ENCODE assay signal across 18 cellular contexts in genomic region chr2:43412121-43412753, GRCh38.
A peak's percentile ranks its signal among the peaks of the same experiment; 100 is the strongest.
DNase-seq lines count a peak whose midpoint lies in the region; ATAC-seq and TF ChIP-seq lines count a peak whose summit lies in the region.
"Had no signal": no experiment of that assay in that cellular context is flagged by ENCODE, and none has a peak within 500 bp of the region (broad histone marks: within the 10 kb centered on the region; RNA-seq: fewer than 3 reads in every experiment).

No MANE protein-coding gene starts in this region.

- TF ChIP-seq EP300 in gastroesophageal sphincter (IDR thresholded peaks at IDR 0.05): no peak

- no peaks in the 10 kb centered on the region for H3K27me3 ChIP-seq in breast epithelium
- H3K27me3 ChIP-seq in aorta (ENCODE audit: control insufficient read depth in 1 of 2, insufficient read depth in 2 of 2, low read length in 1 of 2): no peaks in the 10 kb centered on the region
- H3K27me3 ChIP-seq in gastroesophageal sphincter: no peaks in the 10 kb centered on the region
- H3K27me3 ChIP-seq: MG63, transverse colon had no signal

- TF ChIP-seq CTCF in MCF 10A (IDR thresholded peaks at IDR 0.05; ENCODE audit: unreplicated experiment): no peak
- TF ChIP-seq CTCF in breast epithelium (IDR thresholded peaks at IDR 0.05): no peak
- TF ChIP-seq CTCF in chondrocyte (IDR thresholded peaks at IDR 0.05): no peak
- TF ChIP-seq CTCF in gastroesophageal sphincter (IDR thresholded peaks at IDR 0.05): no peak

- TF ChIP-seq POLR2A in breast epithelium (IDR thresholded peaks at IDR 0.05) (no peak), gastroesophageal sphincter (IDR thresholded peaks at IDR 0.05) (no peak)

- H3K4me3 Mint-ChIP-seq in MCF 10A (ENCODE audit: unreplicated experiment) (no peak overlapping the region), chondrocyte (ENCODE audit: unreplicated experiment) (no peak overlapping the region), T-cell (no peak overlapping the region)
- H3K4me3 Mint-ChIP-seq: activated CD8-positive, alpha-beta T cell treated with anti-CD3 and anti-CD28 coated beads for 36 hours; CD8-positive, alpha-beta T cell; immature natural killer cell had no signal

- WGBS in aorta, 2 donors: 2 to 4% methylated on average over 3 of the region's 3 CpGs
- 9 to 18% methylated on average over 3 of the region's 3 CpGs for WGBS in gastroesophageal sphincter (ENCODE audit: low coverage in 1 of 2), 2 donors

- no peak overlapping the region for H3K27ac Mint-ChIP-seq in MCF 10A (ENCODE audit: low read depth, unreplicated experiment)
- H3K27ac Mint-ChIP-seq in chondrocyte (ENCODE audit: unreplicated experiment): peak overlapping the region; percentile 17
- H3K27ac Mint-ChIP-seq in T-cell: no peak overlapping the region
- H3K27ac Mint-ChIP-seq: activated CD8-positive, alpha-beta T cell treated with anti-CD3 and anti-CD28 coated beads for 36 hours; activated T-helper 2 cell treated with anti-CD3 and anti-CD28 coated beads, Interferon-gamma antibody, Interleukin-2, Interleukin-4, amounts not matched to agents 10 μg/mL and 5 μg/mL and 100 μg/mL, durations not matched to agents 14 hours and 24 hours and 36 hours; CD8-positive, alpha-beta T cell had no signal

- H3K36me3 ChIP-seq in breast epithelium (no peaks in the 10 kb centered on the region), aorta (ENCODE audit: control insufficient read depth in 1 of 2, insufficient read depth in 2 of 2, low read length in 1 of 2) (no peaks in the 10 kb centered on the region), gastroesophageal sphincter (no peaks in the 10 kb centered on the region)
- H3K36me3 ChIP-seq: transverse colon had no signal

- H3K9me3 ChIP-seq in breast epithelium (no peaks in the 10 kb centered on the region), aorta (ENCODE audit: control insufficient read depth, low read length) (no peaks in the 10 kb centered on the region), gastroesophageal sphincter (no peaks in the 10 kb centered on the region)
- H3K9me3 ChIP-seq: MG63, transverse colon had no signal

- H3K4me3 ChIP-seq in breast epithelium (no peak overlapping the region), aorta (ENCODE audit: low read length in 2 of 2) (no peak overlapping the region), gastroesophageal sphincter (no peak overlapping the region)
- H3K4me3 ChIP-seq: MG63, transverse colon had no signal

- H3K4me1 ChIP-seq in breast epithelium: peaks cover 0 to 2% of the 10 kb centered on the region in 2 donors
- peaks cover 0 to 7% of the 10 kb centered on the region in 2 donors for H3K4me1 ChIP-seq in aorta (ENCODE audit: control insufficient read depth in 1 of 2, insufficient read depth in 2 of 2, low read length in 2 of 2)
- H3K4me1 ChIP-seq in gastroesophageal sphincter: peaks cover 8 to 56% (median 21%) of the 10 kb centered on the region in 3 donors

- H3K27me3 Mint-ChIP-seq in MCF 10A (ENCODE audit: insufficient read depth, unreplicated experiment): no peaks in the 10 kb centered on the region
- no peaks in the 10 kb centered on the region for H3K27me3 Mint-ChIP-seq in chondrocyte (ENCODE audit: low read depth)
- no peaks in the 10 kb centered on the region for H3K27me3 Mint-ChIP-seq in T-cell
- H3K27me3 Mint-ChIP-seq: activated CD8-positive, alpha-beta T cell treated with anti-CD3 and anti-CD28 coated beads for 36 hours had no signal

- BruUV-seq in MCF 10A (replicated peaks; lab: Mats Ljungman, UMichigan): no TSS peak

- ATAC-seq in aorta (ENCODE audit: low FRiP score) (peak; percentile 70), gastroesophageal sphincter (no peak), T-cell (replicated peaks in 1 of 4) (no peak)
- ATAC-seq: activated CD8-positive, alpha-beta T cell treated with anti-CD3 and anti-CD28 coated beads for 36 hours; CD8-positive, alpha-beta T cell had no signal

- H3K36me3 Mint-ChIP-seq in MCF 10A (ENCODE audit: insufficient read depth, unreplicated experiment) (peaks cover 19% of the 10 kb centered on the region), chondrocyte (ENCODE audit: low read depth) (peaks cover 4% of the 10 kb centered on the region), T-cell (peaks cover 46% of the 10 kb centered on the region)

- POLR2A ChIA-PET in MCF 10A (lab: Yijun Ruan, JAX) (interaction anchor here (1.3 kb wide), 1 partner anchor 25 kb away, joined by 5 read pairs; no protein-coding TSS in a partner anchor), T-cell (lab: Charles Lee) (no interaction called here)

- H3K9me3 Mint-ChIP-seq in MCF 10A (ENCODE audit: unreplicated experiment) (no peaks in the 10 kb centered on the region), chondrocyte (ENCODE audit: low read depth) (no peaks in the 10 kb centered on the region), T-cell (no peaks in the 10 kb centered on the region)
- H3K9me3 Mint-ChIP-seq: activated CD8-positive, alpha-beta T cell treated with anti-CD3 and anti-CD28 coated beads for 36 hours; activated T-helper 2 cell treated with anti-CD3 and anti-CD28 coated beads, Interferon-gamma antibody, Interleukin-2, Interleukin-4, amounts not matched to agents 10 μg/mL and 5 μg/mL and 100 μg/mL, durations not matched to agents 14 hours and 24 hours and 36 hours; CD8-positive, alpha-beta T cell; immature natural killer cell had no signal

- H3K27ac ChIP-seq in breast epithelium (no peak overlapping the region), aorta (ENCODE audit: low read depth in 1 of 2, low read length in 2 of 2) (no peak overlapping the region), gastroesophageal sphincter (no peak overlapping the region)
- H3K27ac ChIP-seq: transverse colon had no signal

- CTCF ChIA-PET in MCF 10A (lab: Yijun Ruan, JAX): no interaction called here
- CTCF ChIA-PET in T-cell (lab: Charles Lee): interaction anchor here in 1 of 2 donors (0.6 kb wide), 1 partner anchor 129 kb away, joined by 3 read pairs; no protein-coding TSS in a partner anchor

- peak; percentile 35 for DNase-seq in MCF 10A (ENCODE audit: unreplicated experiment)
- DNase-seq in breast epithelium (ENCODE audit: low spot score in 2 of 2): no peak
- DNase-seq in chondrocyte (ENCODE audit: low spot score): no peak
- peak; percentile 12 for DNase-seq in kidney glomerular epithelial cell (lab: John Stamatoyannopoulos, UW)
- DNase-seq in aorta: no peak
- DNase-seq in NCI-H446 treated with DMSO at 0.1 percent for 48 hours (lab: John Stamatoyannopoulos, UW): no peak
- no peak for DNase-seq in T-cell
- DNase-seq: activated CD8-positive, alpha-beta T cell treated with anti-CD3 and anti-CD28 coated beads for 36 hours; CD8-positive, alpha-beta T cell; foreskin melanocyte; immature natural killer cell; MG63; NCI-H2029 treated with DMSO at 0.1 percent for 48 hours; stimulated activated CD4-positive, alpha-beta T cell treated with anti-CD3 and anti-CD28 coated beads, Interleukin-2, amount 100 ng/mL, for 24 hours; stimulated activated CD8-positive, alpha-beta memory T cell treated with anti-CD3 and anti-CD28 coated beads, Interleukin-4, amount 100 ng/mL, for 48 hours; transverse colon had no signal

- peaks cover 9% of the 10 kb centered on the region for H3K4me1 Mint-ChIP-seq in MCF 10A (ENCODE audit: insufficient read depth, unreplicated experiment)
- H3K4me1 Mint-ChIP-seq in chondrocyte (ENCODE audit: low read depth): peaks cover 72% of the 10 kb centered on the region
- peaks cover under 1 to 13% (median 7%) of the 10 kb centered on the region in 3 donors for H3K4me1 Mint-ChIP-seq in T-cell
- H3K4me1 Mint-ChIP-seq: immature natural killer cell had no signal

- intact Hi-C loops in MCF 10A (cut with micrococcal nuclease): no loop called here
- intact Hi-C loops in breast epithelium (cut with DNase I; ENCODE audit: low total_unique reads): no loop called here
- intact Hi-C loops in aorta (cut with DNase I): no loop called here

Comparison
In these comparisons a context has a peak if more than half of its experiments do, and no peak if none do; other contexts are left out.
1. DNase-seq: peak in MCF 10A (single experiment) and kidney glomerular epithelial cell (single experiment); none in breast epithelium (0 of 2), chondrocyte (single experiment), aorta (0 of 2), NCI-H446 treated with DMSO at 0.1 percent for 48 hours (single experiment) and T-cell (0 of 34).